ENCODE assay signal across 17 cellular contexts in the genomic region with DNA sequence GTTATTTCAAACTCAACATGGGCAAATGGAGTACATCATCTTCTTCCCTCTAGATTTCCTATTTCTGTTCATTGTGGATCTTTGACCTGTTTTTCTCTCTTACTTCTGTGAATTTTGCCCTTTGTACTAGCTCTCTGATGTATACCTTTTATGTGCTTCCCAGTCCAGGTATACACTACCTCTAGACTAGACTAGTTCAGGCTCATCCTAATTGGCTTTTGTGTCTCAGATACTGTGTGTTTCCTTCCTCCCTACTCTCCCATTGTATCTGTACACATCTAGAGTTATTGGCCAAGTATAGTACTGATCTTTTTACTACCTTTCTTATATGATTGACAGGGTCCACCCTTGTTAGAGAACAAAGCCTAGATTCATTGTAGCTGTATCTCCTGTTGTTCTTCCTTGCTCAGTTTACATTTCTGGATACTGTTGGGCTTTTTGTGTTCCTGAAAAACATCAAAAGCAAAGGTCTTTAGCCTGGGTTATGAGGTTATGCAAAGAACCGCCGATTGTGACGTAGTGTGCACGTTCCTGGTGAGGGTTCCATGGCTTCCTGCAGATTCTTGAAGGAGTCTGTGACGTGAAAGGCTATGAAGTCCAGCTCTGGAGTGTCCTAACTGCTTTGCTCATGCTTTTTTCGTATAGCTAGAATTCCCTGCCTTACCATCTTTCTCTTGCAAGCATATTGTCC.
DNase-seq lines count a peak whose midpoint lies in the region; ATAC-seq and TF ChIP-seq lines count a peak whose summit lies in the region.
"Had no signal": no experiment of that assay in that cellular context is flagged by ENCODE, and none has a peak within 500 bp of the region (broad histone marks: within the 10 kb centered on the region; RNA-seq: fewer than 3 reads in every experiment).

No MANE protein-coding gene starts in this region.

- TF ChIP-seq CTCF in heart left ventricle (IDR thresholded peaks at IDR 0.05) (no peak), Loucy (conservative IDR thresholded peaks at IDR 0.05; ENCODE audit: low read length) (no peak), stomach (IDR thresholded peaks at IDR 0.05) (no peak), thyroid gland (IDR thresholded peaks at IDR 0.05) (no peak)

- 75 to 84% (median 80%) methylated on average over 6 of the region's 6 CpGs for WGBS in heart left ventricle, 4 donors
- WGBS in right cardiac atrium = 71% methylated on average over 6 of the region's 6 CpGs
- WGBS in stomach, 5 donors = 49 to 78% (median 62%) methylated on average over 6 of the region's 6 CpGs
- WGBS in thyroid gland, 2 donors = 91 to 93% methylated on average over 6 of the region's 6 CpGs

- H3K4me3 ChIP-seq in heart left ventricle (no peak overlapping the region), right cardiac atrium (ENCODE audit: low read length) (no peak overlapping the region), Loucy (ENCODE audit: low read length, poor library complexity, severe bottlenecking) (no peak overlapping the region), stomach (no peak overlapping the region), thyroid gland (replicated peaks in 1 of 3) (no peak overlapping the region)
- H3K4me3 ChIP-seq: pancreas, SJCRH30 had no signal

- peak overlapping the region in 7 of 12 donors; percentile 3 to 91 (median 31) for H3K27ac ChIP-seq in heart left ventricle
- H3K27ac ChIP-seq in right cardiac atrium (ENCODE audit: low read length) = no peak overlapping the region
- peak overlapping the region in 3 of 5 donors; percentile 21 to 78 (median 66) for H3K27ac ChIP-seq in stomach
- H3K27ac ChIP-seq in thyroid gland = no peak overlapping the region
- H3K27ac ChIP-seq: pancreas, SJCRH30 had no signal

- peaks cover 20% of the 10 kb centered on the region; the same call in 1 of the 2 replicates for H3F3A ChIP-seq in Loucy (ENCODE audit: low read depth)

- H3K27me3 ChIP-seq in heart left ventricle (no peaks in the 10 kb centered on the region), right cardiac atrium (ENCODE audit: control insufficient read depth, insufficient read depth) (no peaks in the 10 kb centered on the region), Loucy (ENCODE audit: insufficient read depth, low read length, poor library complexity, severe bottlenecking) (no peaks in the 10 kb centered on the region), stomach (no peaks in the 10 kb centered on the region), thyroid gland (no peaks in the 10 kb centered on the region)
- H3K27me3 ChIP-seq: pancreas, SJCRH30 had no signal

- no peak overlapping the region for H3K9ac ChIP-seq in Loucy (ENCODE audit: low read depth, low read length, poor library complexity, severe bottlenecking)

- TF ChIP-seq POLR2A in heart left ventricle (IDR thresholded peaks at IDR 0.05) (no peak), stomach (IDR thresholded peaks at IDR 0.05) (no peak), thyroid gland (IDR thresholded peaks at IDR 0.05) (no peak)

- peaks cover 78% of the 10 kb centered on the region for H3K79me2 ChIP-seq in Loucy (ENCODE audit: insufficient read depth, low read length)

- no peaks in the 10 kb centered on the region for H3K9me2 ChIP-seq in Loucy (replicated peaks; ENCODE audit: low read depth, low read length)

- DNase-seq in heart left ventricle = no peak
- DNase-seq in right cardiac atrium = no peak
- DNase-seq in left lobe of liver (ENCODE audit: low spot score) = no peak
- DNase-seq in stomach = no peak
- no peak for DNase-seq in thyroid gland
- DNase-seq: CD4-positive, alpha-beta T cell; DMS153; effector CD8-positive, alpha-beta T cell; erythroblast; foreskin melanocyte; islet precursor cell; NCI-H146; pancreas; SJCRH30 had no signal

- H3K4me1 ChIP-seq in heart left ventricle (peaks cover 21 to 96% (median 82%) of the 10 kb centered on the region in 12 donors), right cardiac atrium (ENCODE audit: control insufficient read depth, insufficient read depth, low read length) (peaks cover 14% of the 10 kb centered on the region), Loucy (ENCODE audit: insufficient read depth, low read length, poor library complexity, severe bottlenecking) (peaks cover 75% of the 10 kb centered on the region), stomach (peaks cover 25 to 97% (median 73%) of the 10 kb centered on the region in 4 donors), thyroid gland (peaks cover 4 to 9% of the 10 kb centered on the region in 2 donors)

- ATAC-seq in heart left ventricle = no peak
- ATAC-seq in right cardiac atrium = no peak
- ATAC-seq in left lobe of liver = peak; percentile 9
- ATAC-seq in HG03354 (IDR thresholded peaks at IDR 0.05; ENCODE audit: poor library complexity, severe bottlenecking, unreplicated experiment) = no peak
- ATAC-seq: pancreas, sciatic nerve had no signal

- intact Hi-C loops in heart left ventricle (cut with DNase I) (loop anchor here in 1 of 10 donors (10.0 kb wide), 1 partner anchor 77 kb away; no protein-coding TSS in a partner anchor), right cardiac atrium (cut with DNase I) (loop anchor here in 1 of 4 donors (10.0 kb wide), 1 partner anchor 77 kb away; no protein-coding TSS in a partner anchor), stomach (cut with DNase I; ENCODE audit: low total_unique reads) (no loop called here), thyroid gland (cut with DNase I) (no loop called here)

- H3K9me3 ChIP-seq in heart left ventricle = no peaks in the 10 kb centered on the region
- H3K9me3 ChIP-seq in right cardiac atrium (ENCODE audit: control insufficient read depth, low read length) = no peaks in the 10 kb centered on the region
- H3K9me3 ChIP-seq in Loucy (ENCODE audit: insufficient read depth, low read depth, low read length) = no peaks in the 10 kb centered on the region
- H3K9me3 ChIP-seq in stomach = no peaks in the 10 kb centered on the region
- no peaks in the 10 kb centered on the region for H3K9me3 ChIP-seq in thyroid gland
- H3K9me3 ChIP-seq: pancreas, SJCRH30 had no signal

- no peaks in the 10 kb centered on the region for H4K20me1 ChIP-seq in Loucy (ENCODE audit: insufficient read depth, low read length, poor library complexity, severe bottlenecking)

- H3K36me3 ChIP-seq in heart left ventricle = peaks cover 0 to 26% (median 19%) of the 10 kb centered on the region in 9 donors
- peaks cover 9% of the 10 kb centered on the region; the same call in 1 of the 2 replicates for H3K36me3 ChIP-seq in Loucy (ENCODE audit: insufficient read depth, low read length)
- H3K36me3 ChIP-seq in stomach = peaks cover 0 to 26% (median 10%) of the 10 kb centered on the region in 4 donors
- no peaks in the 10 kb centered on the region for H3K36me3 ChIP-seq in thyroid gland
- H3K36me3 ChIP-seq: pancreas had no signal

- no peak for TF ChIP-seq EP300 in stomach (IDR thresholded peaks at IDR 0.05)

- H3K4me2 ChIP-seq in Loucy (ENCODE audit: low read depth, low read length, poor library complexity, severe bottlenecking) = peak overlapping the region; percentile 13

- no peak overlapping the region for H2AFZ ChIP-seq in Loucy (ENCODE audit: low read length)

Comparison
In these comparisons a context has a peak if more than half of its experiments do, and no peak if none do; other contexts are left out.
1. H3K27ac ChIP-seq: peak in heart left ventricle (7 of 12) and stomach (3 of 5); none in right cardiac atrium (single experiment) and thyroid gland (0 of 3).